Comparison of ENCODE assay signal across 26 cellular contexts in genomic region chr1:68379085-68379478, GRCh38.
A peak's percentile ranks its signal among the peaks of the same experiment; 100 is the strongest.
DNase-seq lines count a peak whose midpoint lies in the region; ATAC-seq, FAIRE-seq and TF ChIP-seq lines count a peak whose summit lies in the region.
"Had no signal": no experiment of that assay in that cellular context is flagged by ENCODE, and none has a peak within 500 bp of the region (broad histone marks: within the 10 kb centered on the region; RNA-seq: fewer than 3 reads in every experiment).

No MANE protein-coding gene starts in this region.

- in situ Hi-C loops in ACHN (cut with HindIII; ENCODE audit: low pct_ligation_motif_present, low pct_unique_long_range_greater_than_20kb, low sequenced_read_pairs) = no loop called here

- H3K9me3 Mint-ChIP-seq in immature natural killer cell = peaks cover 0 to 8% (median 4%) of the 10 kb centered on the region in 6 donors
- H3K9me3 Mint-ChIP-seq: activated CD8-positive, alpha-beta T cell treated with anti-CD3 and anti-CD28 coated beads for 36 hours; T-helper 2 cell treated with Interferon-gamma antibody and Interleukin-4, amounts not matched to agents 5 μg/mL and 100 μg/mL, for 36 hours had no signal

- H3K27me3 ChIP-seq in bronchial epithelial cell (ENCODE audit: control insufficient read depth, insufficient read depth, low read length) = no peaks in the 10 kb centered on the region
- H3K27me3 ChIP-seq: heart left ventricle, right atrium auricular region, vagina had no signal

- H3K4me1 Mint-ChIP-seq in immature natural killer cell = no peaks in the 10 kb centered on the region

- H3K36me3 ChIP-seq in bronchial epithelial cell (ENCODE audit: control insufficient read depth, insufficient read depth, low read length) = no peaks in the 10 kb centered on the region
- H3K36me3 ChIP-seq: heart left ventricle, right atrium auricular region, vagina had no signal

- no peak overlapping the region for H3K4me3 ChIP-seq in bronchial epithelial cell (ENCODE audit: low read depth, low read length)
- H3K4me3 ChIP-seq: heart left ventricle, lung, right atrium auricular region, vagina had no signal

- peaks cover 0 to 5% (median 0%) of the 10 kb centered on the region in 3 donors for H3K36me3 Mint-ChIP-seq in immature natural killer cell

- DNase-seq in ACHN (peak; percentile 24), LoVo (ENCODE audit: low spot score) (peak; percentile 38), bronchial epithelial cell (ENCODE audit: low read depth) (peak; percentile 48), kidney tubule cell (ENCODE audit: low spot score) (peak; percentile 37), T-helper 9 cell (no peak), immature natural killer cell (no peak), GM19238 (ENCODE audit: insufficient read length, low spot score) (no peak)
- DNase-seq: activated CD4-positive, CD25-positive, alpha-beta regulatory T cell; activated CD8-positive, alpha-beta T cell treated with anti-CD3 and anti-CD28 coated beads for 36 hours; activated naive CD4-positive, alpha-beta T cell; aorta; cerebellar nuclear complex; effector CD8-positive, alpha-beta T cell; GF-D8; heart left ventricle; KBM-7; NCI-H1048; NCI-H2029 treated with DMSO at 0.1 percent for 48 hours; NK-92 treated with Interleukin-12 subunit alpha and Interleukin-12 subunit beta, amount 100 ng/mL, for 24 hours; SK-N-SH had no signal

- H3K27ac Mint-ChIP-seq in immature natural killer cell = no peak overlapping the region
- H3K27ac Mint-ChIP-seq: activated CD8-positive, alpha-beta T cell treated with anti-CD3 and anti-CD28 coated beads for 36 hours; T-helper 2 cell treated with Interferon-gamma antibody and Interleukin-4, amounts not matched to agents 5 μg/mL and 100 μg/mL, for 36 hours had no signal

- no peak for ATAC-seq in GM21390 (IDR thresholded peaks at IDR 0.05; ENCODE audit: unreplicated experiment)
- ATAC-seq: activated CD8-positive, alpha-beta T cell treated with anti-CD3 and anti-CD28 coated beads for 36 hours; heart left ventricle had no signal

- H3K27me3 Mint-ChIP-seq in immature natural killer cell (ENCODE audit: low read depth in 3 of 3) = peaks cover 0 to 4% (median 0%) of the 10 kb centered on the region in 3 donors
- H3K27me3 Mint-ChIP-seq: activated CD8-positive, alpha-beta T cell treated with anti-CD3 and anti-CD28 coated beads for 36 hours had no signal

- H3K4me3 Mint-ChIP-seq in immature natural killer cell = no peak overlapping the region
- H3K4me3 Mint-ChIP-seq: activated CD8-positive, alpha-beta T cell treated with anti-CD3 and anti-CD28 coated beads for 36 hours; T-helper 2 cell treated with Interferon-gamma antibody and Interleukin-4, amounts not matched to agents 5 μg/mL and 100 μg/mL, for 36 hours had no signal

- FAIRE-seq in bronchial epithelial cell (lab: Jason Lieb, UNC) = no peak
- FAIRE-seq: H1 had no signal

- TF ChIP-seq CTCF in bronchial epithelial cell (IDR thresholded peaks at IDR 0.05; ENCODE audit: insufficient read depth, low read length, severe bottlenecking) = no peak

Comparison
In these comparisons a context has a peak if more than half of its experiments do, and no peak if none do; other contexts are left out.
1. DNase-seq: peak in ACHN (single experiment), LoVo (single experiment), bronchial epithelial cell (single experiment) and kidney tubule cell (single experiment); none in T-helper 9 cell (single experiment), immature natural killer cell (0 of 3) and GM19238 (single experiment).